ENCODE assay signal across 21 cellular contexts in the genomic region with DNA sequence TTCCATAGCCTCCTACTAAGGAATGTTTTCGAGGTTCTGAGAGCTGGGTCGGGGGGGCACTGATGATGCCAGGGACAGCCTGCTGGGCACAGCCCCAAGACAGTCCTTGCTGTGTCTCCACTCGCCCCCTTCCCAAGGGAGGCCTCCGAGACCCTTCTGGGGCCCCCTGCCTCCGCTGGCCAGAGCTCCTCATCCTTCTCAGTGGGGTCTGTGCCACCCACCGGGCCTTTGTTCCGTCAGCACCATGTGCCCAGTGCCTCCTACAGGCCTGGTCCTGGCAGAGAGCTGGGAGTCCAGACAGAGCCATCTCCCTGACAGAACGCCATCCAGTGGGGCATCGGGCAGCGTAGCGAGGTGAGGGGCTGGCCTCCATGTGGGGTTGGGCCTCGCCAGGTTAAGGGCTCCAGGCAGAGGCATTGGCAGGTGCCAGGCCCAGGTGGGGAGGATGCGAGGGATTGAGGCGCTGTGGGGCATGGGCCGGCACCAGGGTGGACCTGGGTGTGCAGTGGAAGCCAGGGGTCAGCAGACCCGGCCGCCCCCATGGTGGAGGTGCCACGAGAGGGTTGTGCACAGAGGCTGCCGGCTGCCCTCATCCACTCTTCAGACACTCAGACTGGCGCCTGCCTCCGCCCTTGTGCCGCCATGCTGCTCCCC. TPM values are rescaled to one million over a fixed set of nuclear protein-coding genes. Genes with fewer than 3 reads are reported as not detected.
A peak's percentile ranks its signal among the peaks of the same experiment; 100 is the strongest.
DNase-seq lines count a peak whose midpoint lies in the region; ATAC-seq, FAIRE-seq and TF ChIP-seq lines count a peak whose summit lies in the region.
"Had no signal": no experiment of that assay in that cellular context is flagged by ENCODE, and none has a peak within 500 bp of the region (broad histone marks: within the 10 kb centered on the region; RNA-seq: fewer than 3 reads in every experiment).

No MANE protein-coding gene starts in this region.

- H3K9me3 ChIP-seq in heart left ventricle (no peaks in the 10 kb centered on the region), right atrium auricular region (no peaks in the 10 kb centered on the region), GM12878 (replicated peaks; ENCODE audit: control insufficient read depth, insufficient read depth, low read length) (no peaks in the 10 kb centered on the region), muscle layer of colon (ENCODE audit: low read length) (no peaks in the 10 kb centered on the region)
- H3K9me3 ChIP-seq: body of pancreas, pancreas had no signal

- H3K79me2 ChIP-seq in GM12878 (ENCODE audit: control insufficient read depth, insufficient read depth, low read length) = peaks cover 35% of the 10 kb centered on the region

- TF ChIP-seq CTCF in heart left ventricle (IDR thresholded peaks at IDR 0.05) = no peak
- no peak for TF ChIP-seq CTCF in right atrium auricular region (IDR thresholded peaks at IDR 0.05)
- no peak for TF ChIP-seq CTCF in GM12878 (IDR thresholded peaks at IDR 0.05 in 2 of 3, conservative IDR thresholded peaks at IDR 0.05 in 1 of 3; ENCODE audit: control insufficient read depth in 2 of 3, extremely low read depth in 1 of 3, insufficient read depth in 1 of 3, low read depth in 3 of 3, low read length in 3 of 3)

- H4K20me1 ChIP-seq in GM12878 (ENCODE audit: control insufficient read depth, insufficient read depth) = peaks cover 2% of the 10 kb centered on the region

- WGBS in heart left ventricle, 4 donors = 87 to 94% (median 91%) methylated on average over 13 to 22 of the region's 22 CpGs
- WGBS in GM12878 (ENCODE audit: insufficient coverage, insufficient replicate concordance, low lambda C conversion rate, missing lambda C conversion rate) = 99% methylated on average over 22 of the region's 22 CpGs

- H3K36me3 ChIP-seq in heart left ventricle (peaks cover 0 to 97% (median 63%) of the 10 kb centered on the region in 9 donors), right atrium auricular region (peaks cover 90% of the 10 kb centered on the region), GM12878 (ENCODE audit: control insufficient read depth in 2 of 2, insufficient read depth in 2 of 2, low read length in 1 of 2) (peaks cover 35 to 62% of the 10 kb centered on the region in 2 experiments), muscle layer of colon (ENCODE audit: insufficient read depth, low read length) (peaks cover 70% of the 10 kb centered on the region)

- FAIRE-seq in GM12878 (lab: Jason Lieb, UNC) = no peak
- FAIRE-seq: H54, pancreas had no signal

- DNase-seq in heart left ventricle = peak in 3 of 5 donors; percentile 17 to 58 (median 18)
- no peak for DNase-seq in right atrium auricular region (ENCODE audit: low spot score)
- no peak for DNase-seq in GM12878 (ENCODE audit: low read depth, low spot score)
- DNase-seq in NCI-H1092 treated with DMSO at 0.1 percent for 48 hours (lab: John Stamatoyannopoulos, UW) = no peak
- DNase-seq in left lobe of liver (ENCODE audit: low spot score) = no peak
- DNase-seq: activated naive CD4-positive, alpha-beta T cell treated with anti-CD3 and anti-CD28 coated beads for 36 hours; activated T-cell treated with anti-CD3 and anti-CD28 coated beads, Interleukin-2, amount 50 U/mL, for 4 hours; body of pancreas; DMS53; endodermal cell; NCI-H1092; NCI-H2081 treated with DMSO at 0.1 percent for 48 hours; stimulated activated naive B cell treated with anti-CD40 and anti-IgM and Interleukin-4, amounts not matched to agents 10 μg/mL and 1 μg/mL and 100 μg/mL, for 72 hours; WERI-Rb-1 had no signal

- H3K9ac ChIP-seq in GM12878 (ENCODE audit: control insufficient read depth, insufficient read depth, low read length) (no peak overlapping the region), muscle layer of colon (ENCODE audit: low read length) (no peak overlapping the region)

- TF ChIP-seq EP300 in GM12878 (IDR thresholded peaks at IDR 0.05; ENCODE audit: borderline replicate concordance in 1 of 2, control insufficient read depth in 1 of 2, low read depth in 2 of 2, low read length in 2 of 2) = no peak

- ATAC-seq in heart left ventricle (no peak), GM12878 (no peak), GM21529 (IDR thresholded peaks at IDR 0.05; ENCODE audit: unreplicated experiment) (no peak), left lobe of liver (no peak)
- ATAC-seq: activated T-cell treated with anti-CD3 and anti-CD28 coated beads, Interleukin-2, amount 50 U/mL, for 4 hours; body of pancreas; Panc1; pancreas; stimulated activated naive B cell treated with anti-CD40 and anti-IgM and Interleukin-4, amounts not matched to agents 10 μg/mL and 1 μg/mL and 100 μg/mL, for 72 hours had no signal

- no TSS peak for BruUV-seq in GM12878 (replicated peaks; lab: Mats Ljungman, UMichigan)

- no peak overlapping the region for H2AFZ ChIP-seq in GM12878 (ENCODE audit: control insufficient read depth, low read depth, low read length)

- in situ Hi-C loops in GM12878 (cut with MboI) = loop anchor here (5.0 kb wide), 1 partner anchor 78 kb away; no protein-coding TSS in a partner anchor

- SMC1A ChIA-PET in GM12878 (lab: Charles Lee; ENCODE audit: uncharacterized antibody, unreplicated experiment) = interaction anchor here (1.5 kb wide), 1 partner anchor 29 kb away, joined by 4 read pairs; no protein-coding TSS in a partner anchor

- peaks cover 0 to 90% (median 23%) of the 10 kb centered on the region in 12 donors for H3K4me1 ChIP-seq in heart left ventricle
- peaks cover 0 to 89% of the 10 kb centered on the region in 2 donors for H3K4me1 ChIP-seq in right atrium auricular region
- H3K4me1 ChIP-seq in GM12878 (ENCODE audit: control insufficient read depth, insufficient read depth, low read length) = peaks cover 21% of the 10 kb centered on the region
- peaks cover 73% of the 10 kb centered on the region for H3K4me1 ChIP-seq in muscle layer of colon (ENCODE audit: insufficient read depth, low read length)
- H3K4me1 ChIP-seq: body of pancreas, pancreas had no signal

- CTCF ChIA-PET in GM12878 (lab: Yijun Ruan, JAX) = interaction anchor here (1.7 kb wide), 1 partner anchor 8 kb away, joined by 6 read pairs; no protein-coding TSS in a partner anchor

- no peaks in the 10 kb centered on the region for H3K27me3 ChIP-seq in heart left ventricle
- H3K27me3 ChIP-seq in right atrium auricular region = no peaks in the 10 kb centered on the region
- no peaks in the 10 kb centered on the region for H3K27me3 ChIP-seq in GM12878 (replicated peaks in 1 of 2; ENCODE audit: control insufficient read depth in 2 of 2, insufficient read depth in 2 of 2, low read length in 1 of 2)
- H3K27me3 ChIP-seq in muscle layer of colon (ENCODE audit: control insufficient read depth in 1 of 2, insufficient read depth in 2 of 2, low read length in 2 of 2) = no peaks in the 10 kb centered on the region
- H3K27me3 ChIP-seq: body of pancreas, pancreas had no signal

- no peak overlapping the region for H3K4me3 ChIP-seq in heart left ventricle
- H3K4me3 ChIP-seq in right atrium auricular region = no peak overlapping the region
- H3K4me3 ChIP-seq in GM12878 = no peak overlapping the region
- no peak overlapping the region for H3K4me3 ChIP-seq in muscle layer of colon (ENCODE audit: low read depth in 1 of 2, low read length in 2 of 2)
- H3K4me3 ChIP-seq: body of pancreas, coronary artery, lung, pancreas had no signal

- TF ChIP-seq POLR2A in heart left ventricle (IDR thresholded peaks at IDR 0.05) (no peak), GM12878 (IDR thresholded peaks at IDR 0.05; ENCODE audit: low read depth, low read length) (peak; percentile 55)

- H3K27ac ChIP-seq in heart left ventricle = peak overlapping the region in 1 of 12 donors; percentile 72
- H3K27ac ChIP-seq in right atrium auricular region = peak overlapping the region in 1 of 2 donors; percentile 76
- no peak overlapping the region for H3K27ac ChIP-seq in GM12878 (ENCODE audit: control insufficient read depth, insufficient read depth)
- peak overlapping the region; percentile 47 for H3K27ac ChIP-seq in muscle layer of colon (ENCODE audit: low read depth, low read length)
- H3K27ac ChIP-seq: body of pancreas, coronary artery, pancreas, WERI-Rb-1 had no signal

- no peak overlapping the region for H3K4me2 ChIP-seq in GM12878 (ENCODE audit: control insufficient read depth, insufficient read depth)

- RAD21 ChIA-PET in GM12878 (lab: Charles Lee; ENCODE audit: unreplicated experiment) = no interaction called here

- no peak for TF ChIP-seq RAD21 in GM12878 (IDR thresholded peaks at IDR 0.05; ENCODE audit: insufficient read depth, low read depth, low read length)

- intact Hi-C loops in heart left ventricle (cut with DNase I) (no loop called here), GM12878 (cut with micrococcal nuclease; ENCODE audit: unreplicated experiment) (no loop called here)

- POLR2A ChIA-PET in GM12878 (lab: Charles Lee) = interaction anchor here (0.6 to 0.8 kb wide), 2 partner anchors 19 to 284 kb away, joined by 3 read pairs; no protein-coding TSS in a partner anchor

RNA-seq across cellular contexts. Expression of gene RBM38, which starts 13.3 kb away (rescaled TPM):
- total RNA-seq in heart left ventricle = 10 to 100 TPM; 45.6 to 97.9 (median 62.3) TPM
- polyA plus RNA-seq in heart left ventricle = 100 to 1,000 TPM in 1 of 2 donors, 10 to 100 TPM in 1; 68.5 to 112 TPM
- total RNA-seq in right atrium auricular region = 100 to 1,000 TPM; 127 to 151 TPM
- 58.6 and 73.2 TPM in 2 replicates for total RNA-seq in GM12878 (2013; cell fraction: nucleolus; rRNA removed)
- 68.6 and 79.7 TPM in 2 replicates for total RNA-seq in GM12878 (2014; rRNA removed)
- 23.2 and 27.5 TPM in 2 replicates for total RNA-seq in GM12878 (2014; rRNA removed; fragmentation: Illumina TruSeq; extraction: Trizol)
- 102 and 104 TPM in 2 replicates for total RNA-seq in GM12878 (2021)
- 37.7 TPM for polyA plus RNA-seq in GM12878 (2011; ENCODE audit: low read depth)
- 29.9 and 57.3 TPM in 2 replicates for polyA plus RNA-seq in GM12878 (2011; rRNA removed)
- polyA plus RNA-seq in GM12878 (2011; cell fraction: cytosol; rRNA removed) = 90.6 and 104 TPM in 2 replicates
- polyA plus RNA-seq in GM12878 (2011; cell fraction: nucleus; rRNA removed) = 86.7 and 88.5 TPM in 2 replicates
- 96.5 and 121 TPM in 2 replicates for polyA plus RNA-seq in GM12878 (2012)
- polyA plus RNA-seq in GM12878 (2014; fragmentation: Illumina TruSeq; extraction: Trizol) = 4.3 and 22.9 TPM in 2 replicates
- 1 to 10 TPM in 1 of 2 experiments, under 1 TPM in 1; 0.32 to 1.3 TPM for polyA plus RNA-seq in GM12878 (2014; fragmentation: Nextera tagmentation; extraction: Ambion mirVana)
- polyA plus RNA-seq in GM12878 (2014; rRNA removed) = 118 and 127 TPM in 2 replicates
- polyA plus RNA-seq in GM12878 (2016; fragmentation: Nextera tagmentation; extraction: Ambion mirVana) = 10 to 100 TPM; 10.4 to 13.2 TPM
- polyA minus RNA-seq in GM12878 (2011; rRNA and poly(A)+ RNA removed) = 24.3 and 61.6 TPM in 2 replicates
- 39.3 and 39.8 TPM in 2 replicates for polyA minus RNA-seq in GM12878 (2011; cell fraction: cytosol; rRNA and poly(A)+ RNA removed)
- polyA minus RNA-seq in GM12878 (2011; cell fraction: nucleus; rRNA and poly(A)+ RNA removed) = 16.6 and 21.1 TPM in 2 replicates
- total RNA-seq in left lobe of liver = 6.0 TPM

RNA-seq across cellular contexts. Expression of gene RAE1, which starts 53.5 kb away (rescaled TPM):
- total RNA-seq in heart left ventricle (10 to 100 TPM; 12.9 to 18.6 (median 15.5) TPM), right atrium auricular region (10 to 100 TPM; 11.6 to 11.8 TPM), GM12878 (2014; rRNA removed) (38.4 and 39.1 TPM in 2 replicates), GM12878 (2014; rRNA removed; fragmentation: Illumina TruSeq; extraction: Trizol) (41.9 and 44.1 TPM in 2 replicates), GM12878 (2021) (34.2 and 36.1 TPM in 2 replicates), left lobe of liver (9.0 TPM)
- polyA plus RNA-seq in heart left ventricle (10 to 100 TPM in 1 of 2 donors, 1 to 10 TPM in 1; 7.5 to 26.8 TPM), GM12878 (2011; rRNA removed) (28.7 and 33.1 TPM in 2 replicates), GM12878 (2014; fragmentation: Illumina TruSeq; extraction: Trizol) (50.0 and 54.4 TPM in 2 replicates), GM12878 (2014; fragmentation: Nextera tagmentation; extraction: Ambion mirVana) (100 to 1,000 TPM in 1 of 2 experiments, 10 to 100 TPM in 1; 93.0 to 107 TPM), GM12878 (2014; rRNA removed) (30.7 and 38.9 TPM in 2 replicates), GM12878 (2016; fragmentation: Nextera tagmentation; extraction: Ambion mirVana) (10 to 100 TPM; 83.1 to 91.3 TPM)
- 53.1 and 64.9 TPM in 2 replicates for total RNA-seq in GM12878 (2013; cell fraction: nucleolus; rRNA removed)
- polyA plus RNA-seq in GM12878 (2011; ENCODE audit: low read depth) = 27.0 TPM
- polyA plus RNA-seq in GM12878 (2011; cell fraction: cytosol; rRNA removed) = 46.0 and 95.5 TPM in 2 replicates
- polyA plus RNA-seq in GM12878 (2011; cell fraction: nucleus; rRNA removed) = 109 and 137 TPM in 2 replicates
- 29.3 and 29.4 TPM in 2 replicates for polyA plus RNA-seq in GM12878 (2012)
- polyA minus RNA-seq in GM12878 (2011; rRNA and poly(A)+ RNA removed) = 45.1 and 67.6 TPM in 2 replicates
- 11.0 and 17.0 TPM in 2 replicates for polyA minus RNA-seq in GM12878 (2011; cell fraction: cytosol; rRNA and poly(A)+ RNA removed)
- polyA minus RNA-seq in GM12878 (2011; cell fraction: nucleus; rRNA and poly(A)+ RNA removed) = 63.8 and 74.1 TPM in 2 replicates

Comparison
In these comparisons a context has a peak if more than half of its experiments do, and no peak if none do; other contexts are left out.
1. DNase-seq: peak in heart left ventricle (3 of 5); none in right atrium auricular region (single experiment), GM12878 (single experiment), NCI-H1092 treated with DMSO at 0.1 percent for 48 hours (single experiment) and left lobe of liver (single experiment).